32 cellular contexts compared by ENCODE assay signal in genomic region chr1:56168176-56168575, GRCh38.
"Had no signal": no experiment of that assay in that cellular context is flagged by ENCODE, and none has a peak within 500 bp of the region (broad histone marks: within the 10 kb centered on the region; RNA-seq: fewer than 3 reads in every experiment).

No MANE protein-coding gene starts in this region.

- ATAC-seq: activated CD8-positive, alpha-beta T cell treated with anti-CD3 and anti-CD28 coated beads for 36 hours; activated naive CD4-positive, alpha-beta T cell treated with anti-CD3 and anti-CD28 coated beads, Interleukin-2, amount 50 U/mL, for 72 hours; activated T-cell treated with anti-CD3 and anti-CD28 coated beads, Interleukin-2, amount 50 U/mL, for 4 hours; activated T-cell treated with anti-CD3 and anti-CD28 coated beads, Interleukin-2, amount 50 U/mL, for 72 hours; activated T-helper 17 cell treated with anti-CD3 and anti-CD28 coated beads, Interleukin-2, amount 50 U/mL, for 72 hours; body of pancreas had no signal

- H3K4me1 ChIP-seq: adrenal gland, body of pancreas, breast epithelium had no signal

- H3K9me3 ChIP-seq: adrenal gland, body of pancreas had no signal

- H3K4me3 ChIP-seq: adrenal gland, body of pancreas, breast epithelium had no signal

- H3K36me3 ChIP-seq: adrenal gland, brain microvascular endothelial cell, breast epithelium had no signal

- H3K27me3 ChIP-seq: adrenal gland, body of pancreas, brain microvascular endothelial cell, breast epithelium had no signal

- H3K27ac ChIP-seq: adrenal gland, body of pancreas, brain microvascular endothelial cell, breast epithelium, VCaP had no signal

- DNase-seq: activated B cell treated with CpG ODN at 0.5 μM for 24 hours; activated CD4-positive, alpha-beta memory T cell treated with anti-CD3 and anti-CD28 coated beads for 36 hours; activated CD4-positive, alpha-beta T cell treated with anti-CD3 and anti-CD28 coated beads for 4 hours; activated CD4-positive, alpha-beta T cell treated with anti-CD3 and anti-CD28 coated beads, Interleukin-2, amount 50 U/mL, for 1 hour; activated CD4-positive, alpha-beta T cell treated with anti-CD3 and anti-CD28 coated beads, Interleukin-2, amount 50 U/mL, for 4 hours; activated CD4-positive, CD25-positive, alpha-beta regulatory T cell treated with anti-CD3 and anti-CD28 coated beads, Interleukin-2, amount 50 U/mL, for 72 hours; activated CD8-positive, alpha-beta memory T cell treated with anti-CD3 and anti-CD28 coated beads, Interleukin-2, amount 50 U/mL, for 4 hours; activated CD8-positive, alpha-beta T cell treated with anti-CD3 and anti-CD28 coated beads for 36 hours; activated effector memory CD4-positive, alpha-beta T cell treated with anti-CD3 and anti-CD28 coated beads, Interleukin-2, amount 50 U/mL, for 16 hours; activated gamma-delta T cell treated with Interleukin-2 at 50 U/mL for 16 hours; activated naive CD4-positive, alpha-beta T cell; activated naive CD4-positive, alpha-beta T cell treated with anti-CD3 and anti-CD28 coated beads for 36 hours; activated naive CD4-positive, alpha-beta T cell treated with anti-CD3 and anti-CD28 coated beads, Interleukin-2, amount 50 U/mL, for 16 hours; activated naive CD8-positive, alpha-beta T cell treated with anti-CD3 and anti-CD28 coated beads for 36 hours; activated T-cell treated with anti-CD3 and anti-CD28 coated beads for 4 hours; activated T-cell treated with anti-CD3 and anti-CD28 coated beads, Interleukin-2, amount 50 U/mL, for 1 hour; activated T-cell treated with anti-CD3 and anti-CD28 coated beads, Interleukin-2, amount 50 U/mL, for 4 hours; activated T-cell treated with anti-CD3 and anti-CD28 coated beads, Interleukin-2, amount 50 U/mL, for 72 hours; adrenal gland; amniotic stem cell; aorta; body of pancreas; brain microvascular endothelial cell; caudate nucleus; cerebellar nuclear complex; T-helper 1 cell; T-helper 2 cell; T-helper 9 cell had no signal
